In genomic region chr7:44383566-44383965, GRCh38 we compare ENCODE assay signal across 11 cellular contexts. TPM values are rescaled to one million over a fixed set of nuclear protein-coding genes. Genes with fewer than 3 reads are reported as not detected.
DNase-seq lines count a peak whose midpoint lies in the region; ATAC-seq lines count a peak whose summit lies in the region.
"Had no signal": no experiment of that assay in that cellular context is flagged by ENCODE, and none has a peak within 500 bp of the region (broad histone marks: within the 10 kb centered on the region; RNA-seq: fewer than 3 reads in every experiment).

No MANE protein-coding gene starts in this region.

- H3K9me3 ChIP-seq in adipocyte (ENCODE audit: control insufficient read depth, low read length) = no peaks in the 10 kb centered on the region
- H3K9me3 ChIP-seq in skeletal muscle satellite cell (replicated peaks; ENCODE audit: low read length) = no peaks in the 10 kb centered on the region
- H3K9me3 ChIP-seq: sigmoid colon had no signal

- H3K27me3 ChIP-seq in adipocyte (replicated peaks; ENCODE audit: control insufficient read depth, insufficient read depth, low read length) (no peaks in the 10 kb centered on the region), skeletal muscle satellite cell (ENCODE audit: control insufficient read depth, insufficient read depth, low read length) (no peaks in the 10 kb centered on the region)
- H3K27me3 ChIP-seq: sigmoid colon had no signal

- peak overlapping the region; percentile 52 for H3K9ac ChIP-seq in adipocyte (ENCODE audit: low read length)
- H3K9ac ChIP-seq in skeletal muscle satellite cell (ENCODE audit: low read depth, low read length) = peak overlapping the region; percentile 49

- peak overlapping the region; percentile 50 for H3K4me2 ChIP-seq in skeletal muscle satellite cell (ENCODE audit: low read length)

- ATAC-seq in Right ventricle myocardium inferior = peak; percentile 7
- no peak for ATAC-seq in HG02588 (IDR thresholded peaks at IDR 0.05; ENCODE audit: unreplicated experiment)

- DNase-seq in GM04504 (ENCODE audit: low read depth) (peak; percentile 62), adipocyte (ENCODE audit: low read depth) (peak; percentile 67), Right ventricle myocardium inferior (ENCODE audit: missing footprints) (no peak), SIG-M5 treated with dmso at 0.1 percent for 504 hours (lab: John Stamatoyannopoulos, UW; ENCODE audit: unreplicated experiment) (no peak), HPDE6-E6E7 (ENCODE audit: extremely low spot score) (no peak), inferior parietal cortex (ENCODE audit: extremely low spot score) (no peak)
- DNase-seq: DMS79 treated with DMSO at 0.1 percent for 48 hours, NCI-H526 treated with DMSO at 0.1 percent for 48 hours, sigmoid colon had no signal

- H3K4me3 ChIP-seq in adipocyte (ENCODE audit: low read length) = no peak overlapping the region
- H3K4me3 ChIP-seq in skeletal muscle satellite cell (ENCODE audit: low read length) = peak overlapping the region; percentile 2
- H3K4me3 ChIP-seq: sigmoid colon had no signal

- H3K36me3 ChIP-seq in adipocyte (ENCODE audit: control insufficient read depth, insufficient read depth, low read length, severe bottlenecking) = peaks cover 37% of the 10 kb centered on the region
- peaks cover 31% of the 10 kb centered on the region for H3K36me3 ChIP-seq in skeletal muscle satellite cell (ENCODE audit: insufficient read depth, low read length)

- peaks cover 54% of the 10 kb centered on the region for H3K4me1 ChIP-seq in adipocyte (ENCODE audit: control insufficient read depth, insufficient read depth, low read length)
- H3K4me1 ChIP-seq in skeletal muscle satellite cell (ENCODE audit: control insufficient read depth, insufficient read depth, low read length) = peaks cover 69% of the 10 kb centered on the region
- H3K4me1 ChIP-seq: sigmoid colon had no signal

- intact Hi-C loops in Right ventricle myocardium inferior (cut with DNase I) = no loop called here

RNA-seq across cellular contexts. Expression of gene CAMK2B, which starts 58.2 kb away (rescaled TPM):
- total RNA-seq in Right ventricle myocardium inferior = 95.4 TPM
- total RNA-seq in skeletal muscle satellite cell (2012; rRNA removed) = 0.25 and 0.44 TPM in 2 replicates

Comparison
In these comparisons a context has a peak if more than half of its experiments do, and no peak if none do; other contexts are left out.
1. DNase-seq: peak in GM04504 (single experiment) and adipocyte (single experiment); none in Right ventricle myocardium inferior (single experiment), SIG-M5 treated with dmso at 0.1 percent for 504 hours (single experiment), HPDE6-E6E7 (single experiment) and inferior parietal cortex (single experiment).